In the genomic region with DNA sequence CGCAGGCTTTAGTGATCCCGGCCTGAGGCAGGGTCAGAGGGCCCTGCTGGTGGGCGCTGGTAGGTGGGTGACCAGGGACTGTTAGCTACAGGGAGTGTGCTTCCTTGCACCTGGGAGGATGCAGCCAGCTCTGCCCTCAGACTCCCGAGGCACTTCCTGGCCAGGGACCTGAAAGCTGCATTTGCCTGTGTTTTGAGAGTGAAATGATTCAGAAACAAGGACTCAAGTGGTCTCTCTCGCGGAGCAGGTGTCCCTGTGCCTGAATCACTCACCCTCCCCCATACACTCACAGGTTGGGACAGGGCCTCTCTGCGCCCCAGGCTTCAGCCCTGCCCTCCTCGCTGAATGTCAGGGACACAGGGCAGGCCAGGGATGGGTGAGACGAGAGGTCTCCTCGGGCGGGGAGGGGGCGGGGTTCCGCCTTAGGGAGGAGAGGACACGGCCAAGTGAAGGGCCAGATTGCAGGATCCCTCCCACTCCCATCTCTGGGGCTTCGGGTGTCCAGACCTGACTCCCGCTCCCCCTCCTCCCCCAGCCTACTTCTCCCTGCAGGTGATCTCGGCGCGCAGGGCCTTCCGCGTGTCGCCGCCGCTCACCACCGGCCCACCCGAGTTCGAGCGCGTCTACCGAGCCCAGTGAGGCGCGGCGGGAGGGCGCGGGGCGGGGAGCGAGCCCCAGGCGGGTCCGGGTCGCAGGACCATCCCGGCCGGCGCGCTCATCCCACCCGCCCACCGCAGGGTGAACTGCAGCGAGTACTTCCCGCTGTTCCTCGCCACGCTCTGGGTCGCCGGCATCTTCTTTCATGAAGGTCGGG, we compare ENCODE assay signal across 8 cellular contexts. TPM values are rescaled to one million over a fixed set of nuclear protein-coding genes. Genes with fewer than 3 reads are reported as not detected.
DNase-seq lines count a peak whose midpoint lies in the region; ATAC-seq, FAIRE-seq and TF ChIP-seq lines count a peak whose summit lies in the region.

No MANE protein-coding gene starts in this region.

- no peaks in the 10 kb centered on the region for H3K27me3 ChIP-seq in K562 (ENCODE audit: control insufficient read depth in 2 of 2, insufficient read depth in 2 of 2, low read length in 2 of 2)
- no peaks in the 10 kb centered on the region for H3K27me3 ChIP-seq in transverse colon

- intact Hi-C loops in K562 (cut with micrococcal nuclease) (no loop called here), transverse colon (cut with DNase I; ENCODE audit: low total_unique reads) (no loop called here)

- 93% methylated on average over 6 of the region's 53 CpGs for WGBS in K562 (ENCODE audit: insufficient coverage, low coverage, missing lambda C conversion rate)
- 12 to 20% methylated on average over 1 to 31 of the region's 53 CpGs for WGBS in transverse colon (ENCODE audit: low coverage in 1 of 2), 2 donors

- DNase-seq in GM13976 (ENCODE audit: low spot score) (peak; percentile 47), NCI-H2107 treated with DMSO at 0.1 percent for 48 hours (lab: John Stamatoyannopoulos, UW; ENCODE audit: unreplicated experiment) (peak; percentile 52), K562 (ENCODE audit: extremely low read depth in 1 of 4, low spot score in 3 of 4) (no peak), left kidney (ENCODE audit: low read depth, low spot score) (peak; percentile 89), transverse colon (no peak), H4 (ENCODE audit: low spot score) (no peak), midbrain (lab: John Stamatoyannopoulos, UW) (no peak)

- H3K4me2 ChIP-seq in K562 (ENCODE audit: insufficient read depth, low read length): no peak overlapping the region

- TF ChIP-seq RAD21 in K562 (CRISPR knock-in tag; conservative IDR thresholded peaks at IDR 0.05 in 1 of 2, IDR thresholded peaks at IDR 0.05 in 1 of 2): no peak

- no peak for TF ChIP-seq CTCF in 22Rv1 (IDR thresholded peaks at IDR 0.05)
- TF ChIP-seq CTCF in GM13976 (IDR thresholded peaks at IDR 0.05; ENCODE audit: borderline replicate concordance, control extremely low read depth, extremely low read depth, insufficient read depth, missing control alignments): no peak
- TF ChIP-seq CTCF in K562 (IDR thresholded peaks at IDR 0.05 in 2 of 3, conservative IDR thresholded peaks at IDR 0.05 in 1 of 3; ENCODE audit: insufficient read depth in 2 of 3, low read depth in 1 of 3, low read length in 3 of 3): no peak
- no peak for TF ChIP-seq CTCF in transverse colon (IDR thresholded peaks at IDR 0.05)

- H3K4me1 ChIP-seq in K562 (replicated peaks in 1 of 2; ENCODE audit: control insufficient read depth in 2 of 2, insufficient read depth in 2 of 2, low read length in 2 of 2): peaks cover 0 to 47% of the 10 kb centered on the region in 2 experiments; a peak in 2 of 5 replicates
- H3K4me1 ChIP-seq in transverse colon: peaks cover 19 to 46% (median 29%) of the 10 kb centered on the region in 4 donors

- no TSS peak for BruUV-seq in K562 (replicated peaks; lab: Mats Ljungman, UMichigan)

- H3K9me3 ChIP-seq in K562 (replicated peaks; ENCODE audit: control insufficient read depth, insufficient read depth, low read depth, low read length) (no peaks in the 10 kb centered on the region), transverse colon (no peaks in the 10 kb centered on the region)

- no peaks in the 10 kb centered on the region for H3K79me2 ChIP-seq in K562 (ENCODE audit: control insufficient read depth, insufficient read depth, low read length)

- H3K27ac ChIP-seq in 22Rv1: peak overlapping the region; percentile 90
- H3K27ac ChIP-seq in K562 (ENCODE audit: extremely low read depth, low read depth, low read length): no peak overlapping the region
- H3K27ac ChIP-seq in transverse colon: peak overlapping the region; percentile 88 to 92 (median 90)

- in situ Hi-C loops in GM13976 (cut with MboI; ENCODE audit: low sequenced_read_pairs, unreplicated experiment): no loop called here
- in situ Hi-C loops in K562 (cut with MboI): no loop called here
- in situ Hi-C loops in transverse colon (cut with MboI; ENCODE audit: low pct_ligation_motif_present in 1 of 4, low pct_unique_long_range_greater_than_20kb in 1 of 4, low sequenced_read_pairs in 3 of 4): no loop called here

- H3K9me1 ChIP-seq in K562 (ENCODE audit: control insufficient read depth, insufficient read depth, low read length): no peaks in the 10 kb centered on the region

- POLR2A ChIA-PET in K562 (lab: Yijun Ruan, JAX): interaction anchor here (0.6 to 1.2 kb wide), 3 partner anchors 8 to 25 kb away, joined by 3 to 5 read pairs (median 3); partner anchors contain the start of gene SQSTM1

- CTCF ChIA-PET in K562 (lab: Yijun Ruan, JAX; ENCODE audit: low intra/inter-chr PET ratio): no interaction called here

- H2AFZ ChIP-seq in K562 (ENCODE audit: low read depth, low read length): no peak overlapping the region

- no peak for ATAC-seq in K562

- TF ChIP-seq EP300 in K562 (IDR thresholded peaks at IDR 0.05; ENCODE audit: low read length) (no peak), transverse colon (IDR thresholded peaks at IDR 0.05; ENCODE audit: low read depth) (no peak)

- TF ChIP-seq POLR2A in K562 (conservative IDR thresholded peaks at IDR 0.05): no peak
- TF ChIP-seq POLR2A in transverse colon (IDR thresholded peaks at IDR 0.05): peak; percentile 26

- H3K36me3 ChIP-seq in K562 (ENCODE audit: control insufficient read depth, insufficient read depth, low read length) (peaks cover 36% of the 10 kb centered on the region; the same call in 2 of the 3 replicates), transverse colon (peaks cover 0 to 26% (median 17%) of the 10 kb centered on the region in 4 donors)

- FAIRE-seq in K562 (lab: Jason Lieb, UNC): no peak

- H4K20me1 ChIP-seq in K562 (replicated peaks; ENCODE audit: control insufficient read depth, insufficient read depth, low read length): no peaks in the 10 kb centered on the region

- H3K9ac ChIP-seq in K562 (ENCODE audit: insufficient read depth in 1 of 2, low read depth in 2 of 2, low read length in 2 of 2): 0 out of 4 replicates have a peak overlapping the region, but pooled peaks of 1 of the 2 experiments have one; percentile 45

- H3K4me3 ChIP-seq in K562 (no peak overlapping the region), transverse colon (peak overlapping the region; percentile 15 to 72 (median 42))

RNA-seq across cellular contexts. Expression of gene LTC4S, which starts 1.5 kb away (rescaled TPM):
- total RNA-seq in K562 (2011; cell fraction: chromatin; rRNA removed; ENCODE audit: low replicate concordance): 0.90 TPM in 1 of 2 replicates, not detected in the other
- 0.83 and 1.1 TPM in 2 replicates for total RNA-seq in K562 (2011; cell fraction: nucleolus; rRNA removed)
- total RNA-seq in K562 (2011; cell fraction: nucleoplasm; rRNA removed): not detected in 2 replicates
- total RNA-seq in K562 (2014; rRNA removed) (0.77 TPM in 1 of 2 replicates, not detected in the other), K562 (2014; rRNA removed; fragmentation: Illumina TruSeq; extraction: Trizol) (not detected in 2 replicates), K562 (2015; rRNA removed; fragmentation: Illumina TruSeq; extraction: Trizol) (not detected in 2 replicates), K562 (2021) (0.51 and 0.75 TPM in 2 replicates), transverse colon (1 to 10 TPM in 3 of 4 donors, not detected in 1; 3.0 to 3.8 (median 3.2) TPM)
- polyA plus RNA-seq in K562 (2011; rRNA removed) (not detected in 2 replicates), K562 (2014; fragmentation: Illumina TruSeq; extraction: Trizol) (not detected in 2 replicates), K562 (2014; fragmentation: Nextera tagmentation; extraction: Ambion mirVana) (not detected), K562 (2014; rRNA removed) (0.17 TPM in 1 of 2 replicates, not detected in the other)
- polyA plus RNA-seq in K562 (2011; cell fraction: cytosol; rRNA removed): not detected in 2 replicates
- polyA plus RNA-seq in K562 (2011; cell fraction: nucleus; rRNA removed): 0.65 and 0.75 TPM in 2 replicates
- 0.47 TPM in 1 of 2 replicates, not detected in the other for polyA plus RNA-seq in K562 (2012)
- polyA minus RNA-seq in K562 (2011; rRNA and poly(A)+ RNA removed): not detected in 2 replicates
- polyA minus RNA-seq in K562 (2011; cell fraction: cytosol; rRNA and poly(A)+ RNA removed): not detected in 2 replicates
- polyA minus RNA-seq in K562 (2011; cell fraction: nucleus; rRNA and poly(A)+ RNA removed): not detected in 2 replicates
- not detected in 2 replicates for total RNA-seq in H4 (2014; rRNA removed; shearing (Covaris generic))

RNA-seq across cellular contexts. Expression of gene MGAT4B, which starts 11.4 kb away (rescaled TPM):
- total RNA-seq in K562 (2011; cell fraction: chromatin; rRNA removed; ENCODE audit: low replicate concordance): 133 and 442 TPM in 2 replicates
- 330 and 396 TPM in 2 replicates for total RNA-seq in K562 (2011; cell fraction: nucleolus; rRNA removed)
- total RNA-seq in K562 (2011; cell fraction: nucleoplasm; rRNA removed): 200 and 206 TPM in 2 replicates
- total RNA-seq in K562 (2014; rRNA removed) (75.4 and 97.9 TPM in 2 replicates), K562 (2014; rRNA removed; fragmentation: Illumina TruSeq; extraction: Trizol) (53.9 and 64.8 TPM in 2 replicates), K562 (2015; rRNA removed; fragmentation: Illumina TruSeq; extraction: Trizol) (62.2 and 64.4 TPM in 2 replicates), K562 (2021) (120 and 133 TPM in 2 replicates), transverse colon (1,000 to 10,000 TPM in 1 of 4 donors, 100 to 1,000 TPM in 3; 495 to 1,114 (median 787) TPM)
- polyA plus RNA-seq in K562 (2011; rRNA removed) (77.2 and 79.8 TPM in 2 replicates), K562 (2014; fragmentation: Illumina TruSeq; extraction: Trizol) (80.2 and 90.3 TPM in 2 replicates), K562 (2014; fragmentation: Nextera tagmentation; extraction: Ambion mirVana) (under 1 TPM; 0.34 to 0.37 TPM), K562 (2014; rRNA removed) (75.9 and 88.5 TPM in 2 replicates)
- polyA plus RNA-seq in K562 (2011; cell fraction: cytosol; rRNA removed): 88.2 and 150 TPM in 2 replicates
- 249 and 384 TPM in 2 replicates for polyA plus RNA-seq in K562 (2011; cell fraction: nucleus; rRNA removed)
- polyA plus RNA-seq in K562 (2012): 107 and 152 TPM in 2 replicates
- 44.9 and 70.3 TPM in 2 replicates for polyA minus RNA-seq in K562 (2011; rRNA and poly(A)+ RNA removed)
- 77.2 and 90.7 TPM in 2 replicates for polyA minus RNA-seq in K562 (2011; cell fraction: cytosol; rRNA and poly(A)+ RNA removed)
- 113 and 122 TPM in 2 replicates for polyA minus RNA-seq in K562 (2011; cell fraction: nucleus; rRNA and poly(A)+ RNA removed)
- total RNA-seq in H4 (2014; rRNA removed; shearing (Covaris generic)): 160 and 216 TPM in 2 replicates

RNA-seq across cellular contexts. Expression of gene SQSTM1, which starts 25.4 kb away (rescaled TPM):
- total RNA-seq in K562 (2011; cell fraction: chromatin; rRNA removed; ENCODE audit: low replicate concordance): 89.8 and 300 TPM in 2 replicates
- total RNA-seq in K562 (2011; cell fraction: nucleolus; rRNA removed): 389 and 414 TPM in 2 replicates
- 172 and 183 TPM in 2 replicates for total RNA-seq in K562 (2011; cell fraction: nucleoplasm; rRNA removed)
- total RNA-seq in K562 (2014; rRNA removed) (148 and 236 TPM in 2 replicates), K562 (2014; rRNA removed; fragmentation: Illumina TruSeq; extraction: Trizol) (32.0 and 37.6 TPM in 2 replicates), K562 (2015; rRNA removed; fragmentation: Illumina TruSeq; extraction: Trizol) (107 and 109 TPM in 2 replicates), K562 (2021) (148 and 151 TPM in 2 replicates), transverse colon (100 to 1,000 TPM; 250 to 620 (median 432) TPM)
- polyA plus RNA-seq in K562 (2011; rRNA removed) (44.8 and 45.2 TPM in 2 replicates), K562 (2014; fragmentation: Illumina TruSeq; extraction: Trizol) (75.0 and 79.8 TPM in 2 replicates), K562 (2014; fragmentation: Nextera tagmentation; extraction: Ambion mirVana) (1 to 10 TPM; 5.6 to 8.2 TPM), K562 (2014; rRNA removed) (64.0 and 70.7 TPM in 2 replicates)
- 47.2 and 77.9 TPM in 2 replicates for polyA plus RNA-seq in K562 (2011; cell fraction: cytosol; rRNA removed)
- polyA plus RNA-seq in K562 (2011; cell fraction: nucleus; rRNA removed): 132 and 257 TPM in 2 replicates
- polyA plus RNA-seq in K562 (2012): 159 and 567 TPM in 2 replicates
- 25.0 and 34.0 TPM in 2 replicates for polyA minus RNA-seq in K562 (2011; rRNA and poly(A)+ RNA removed)
- polyA minus RNA-seq in K562 (2011; cell fraction: cytosol; rRNA and poly(A)+ RNA removed): 82.1 and 107 TPM in 2 replicates
- 184 and 191 TPM in 2 replicates for polyA minus RNA-seq in K562 (2011; cell fraction: nucleus; rRNA and poly(A)+ RNA removed)
- total RNA-seq in H4 (2014; rRNA removed; shearing (Covaris generic)): 993 and 1,115 TPM in 2 replicates

Comparison
In these comparisons a context has a peak if more than half of its experiments do, and no peak if none do; other contexts are left out.
1. DNase-seq: peak in GM13976 (single experiment), NCI-H2107 treated with DMSO at 0.1 percent for 48 hours (single experiment) and left kidney (single experiment); none in K562 (0 of 4), transverse colon (single experiment), H4 (single experiment) and midbrain (single experiment).